28 cellular contexts compared by ENCODE assay signal in the genomic region with DNA sequence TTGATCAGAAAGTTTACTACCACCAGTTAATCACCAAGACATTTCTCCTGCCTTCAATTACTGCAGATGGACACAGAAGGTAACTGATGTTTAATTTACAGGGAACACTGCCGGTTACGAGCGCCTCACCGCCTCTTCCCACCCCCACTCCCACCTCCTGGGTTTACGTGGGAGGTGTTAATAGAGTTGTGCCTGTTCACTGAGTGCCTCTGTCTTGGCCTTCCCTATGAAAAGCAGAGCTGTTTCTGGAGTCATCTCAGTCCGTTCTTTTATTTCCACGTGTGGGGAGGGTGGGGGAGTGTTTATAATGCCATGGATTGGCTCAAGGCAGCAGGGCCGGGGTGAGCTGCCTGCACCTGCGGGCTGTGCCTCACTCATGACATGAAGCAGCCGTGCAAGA.
"Had no signal": no experiment of that assay in that cellular context is flagged by ENCODE, and none has a peak within 500 bp of the region (broad histone marks: within the 10 kb centered on the region; RNA-seq: fewer than 3 reads in every experiment).

No MANE protein-coding gene starts in this region.

- H3K27ac ChIP-seq: SK-N-MC had no signal

- H3K27ac Mint-ChIP-seq: activated B cell treated with CpG ODN at 0.5 μM for 24 hours; activated CD4-positive, alpha-beta T cell treated with anti-CD3 and anti-CD28 coated beads, Interleukin-2, amount 10 ng/mL, durations not matched to agents 24 days and 14 days; activated CD8-positive, alpha-beta memory T cell treated with anti-CD3 and anti-CD28 coated beads, Interleukin-2, amount 10 ng/mL, durations not matched to agents 7 days and 5 days; activated naive CD4-positive, alpha-beta T cell treated with anti-CD3 and anti-CD28 coated beads, Interleukin-2, amount 50 U/mL, for 24 hours; activated T-cell treated with anti-CD3 and anti-CD28 coated beads, Interleukin-2, amount 50 U/mL, for 24 hours; activated T-helper 1 cell treated with anti-CD3 and anti-CD28 coated beads, Interleukin-12 subunit alpha, Interleukin-12 subunit beta, Interleukin-2, Interleukin-4 antibody, amounts not matched to agents 30 ng/mL and 10 ng/mL and 1 ng/mL, durations not matched to agents 14 hours and 24 hours and 36 hours; T-cell had no signal

- H3K27me3 Mint-ChIP-seq: activated B cell treated with CpG ODN at 0.5 μM for 24 hours, T-cell had no signal

- H3K4me3 Mint-ChIP-seq: activated B cell treated with CpG ODN at 0.5 μM for 24 hours; activated CD4-positive, alpha-beta T cell treated with anti-CD3 and anti-CD28 coated beads, Interleukin-2, amount 10 ng/mL, durations not matched to agents 24 days and 14 days; activated CD8-positive, alpha-beta memory T cell treated with anti-CD3 and anti-CD28 coated beads, Interleukin-2, amount 10 ng/mL, durations not matched to agents 7 days and 5 days; activated naive CD4-positive, alpha-beta T cell treated with anti-CD3 and anti-CD28 coated beads, Interleukin-2, amount 50 U/mL, for 24 hours; activated T-cell treated with anti-CD3 and anti-CD28 coated beads, Interleukin-2, amount 50 U/mL, for 24 hours; activated T-helper 1 cell treated with anti-CD3 and anti-CD28 coated beads, Interleukin-12 subunit alpha, Interleukin-12 subunit beta, Interleukin-2, Interleukin-4 antibody, amounts not matched to agents 30 ng/mL and 10 ng/mL and 1 ng/mL, durations not matched to agents 14 hours and 24 hours and 36 hours; T-cell had no signal

- H3K9me3 Mint-ChIP-seq: activated B cell treated with CpG ODN at 0.5 μM for 24 hours; activated CD4-positive, alpha-beta T cell treated with anti-CD3 and anti-CD28 coated beads, Interleukin-2, amount 10 ng/mL, durations not matched to agents 24 days and 14 days; activated naive CD4-positive, alpha-beta T cell treated with anti-CD3 and anti-CD28 coated beads, Interleukin-2, amount 50 U/mL, for 24 hours; activated T-cell treated with anti-CD3 and anti-CD28 coated beads, Interleukin-2, amount 50 U/mL, for 24 hours; activated T-helper 1 cell treated with anti-CD3 and anti-CD28 coated beads, Interleukin-12 subunit alpha, Interleukin-12 subunit beta, Interleukin-2, Interleukin-4 antibody, amounts not matched to agents 30 ng/mL and 10 ng/mL and 1 ng/mL, durations not matched to agents 14 hours and 24 hours and 36 hours; T-cell had no signal

- H3K4me3 ChIP-seq: SK-N-MC had no signal

- H3K4me1 Mint-ChIP-seq: activated B cell treated with CpG ODN at 0.5 μM for 24 hours; activated CD4-positive, alpha-beta T cell treated with anti-CD3 and anti-CD28 coated beads, Interleukin-2, amount 10 ng/mL, durations not matched to agents 24 days and 14 days; activated CD8-positive, alpha-beta memory T cell treated with anti-CD3 and anti-CD28 coated beads, Interleukin-2, amount 10 ng/mL, durations not matched to agents 7 days and 5 days; activated naive CD4-positive, alpha-beta T cell treated with anti-CD3 and anti-CD28 coated beads, Interleukin-2, amount 50 U/mL, for 24 hours; T-cell had no signal

- H3K36me3 Mint-ChIP-seq: activated CD8-positive, alpha-beta memory T cell treated with anti-CD3 and anti-CD28 coated beads, Interleukin-2, amount 10 ng/mL, durations not matched to agents 7 days and 5 days; activated naive CD4-positive, alpha-beta T cell treated with anti-CD3 and anti-CD28 coated beads, Interleukin-2, amount 50 U/mL, for 24 hours; T-cell had no signal

- ATAC-seq: activated CD8-positive, alpha-beta memory T cell treated with anti-CD3 and anti-CD28 coated beads, Interleukin-2, amount 10 ng/mL, durations not matched to agents 7 days and 5 days; Panc1; Right ventricle myocardium inferior; T-cell had no signal

- DNase-seq: activated B cell treated with CpG ODN at 0.5 μM for 24 hours; activated CD4-positive, alpha-beta T cell treated with anti-CD3 and anti-CD28 coated beads for 1 hour; activated CD4-positive, alpha-beta T cell treated with anti-CD3 and anti-CD28 coated beads, Interleukin-2, amount 10 ng/mL, durations not matched to agents 24 days and 14 days; activated CD4-positive, alpha-beta T cell treated with anti-CD3 and anti-CD28 coated beads, Interleukin-2, amount 50 U/mL, for 48 hours; activated CD8-positive, alpha-beta memory T cell treated with anti-CD3 and anti-CD28 coated beads, Interleukin-2, amount 10 ng/mL, durations not matched to agents 7 days and 5 days; activated effector memory CD4-positive, alpha-beta T cell treated with Interleukin-2 at 50 U/mL for 16 hours; activated naive CD4-positive, alpha-beta T cell; activated T-cell treated with anti-CD3 and anti-CD28 coated beads, Interleukin-2, amount 50 U/mL, for 24 hours; aorta; Kasumi-1; KBM-7; NCI-H1105 treated with DMSO at 0.1 percent for 48 hours; NCI-H1930; NCI-H2171; NCI-H2227 treated with DMSO at 0.1 percent for 48 hours; NCI-H526; NCI-H82; NK-92 treated with Interleukin-12 subunit alpha and Interleukin-12 subunit beta, amount 100 ng/mL, for 24 hours; OCI-M1; RPMI8226; T-cell; T-helper 2 cell; T1000 had no signal
